Comparison of ENCODE assay signal across 1 cellular context in genomic region chrX:141183000-141183399, GRCh38.
TF ChIP-seq lines count a peak whose summit lies in the region.

No MANE protein-coding gene starts in this region.

TF ChIP-seq in GM23338, 12 proteins besides CTCF, POLR2A, EP300 and RAD21 (continued from another document):
- no peak for TF ChIP-seq ZNF462 (CRISPR knock-in tag; IDR thresholded peaks at IDR 0.05)
- TF ChIP-seq ZNF114 (CRISPR knock-in tag; IDR thresholded peaks at IDR 0.05), result no peak
- TF ChIP-seq ZNF331 (CRISPR knock-in tag; IDR thresholded peaks at IDR 0.05; ENCODE audit: low read depth), result no peak
- TF ChIP-seq, protein P1, sequence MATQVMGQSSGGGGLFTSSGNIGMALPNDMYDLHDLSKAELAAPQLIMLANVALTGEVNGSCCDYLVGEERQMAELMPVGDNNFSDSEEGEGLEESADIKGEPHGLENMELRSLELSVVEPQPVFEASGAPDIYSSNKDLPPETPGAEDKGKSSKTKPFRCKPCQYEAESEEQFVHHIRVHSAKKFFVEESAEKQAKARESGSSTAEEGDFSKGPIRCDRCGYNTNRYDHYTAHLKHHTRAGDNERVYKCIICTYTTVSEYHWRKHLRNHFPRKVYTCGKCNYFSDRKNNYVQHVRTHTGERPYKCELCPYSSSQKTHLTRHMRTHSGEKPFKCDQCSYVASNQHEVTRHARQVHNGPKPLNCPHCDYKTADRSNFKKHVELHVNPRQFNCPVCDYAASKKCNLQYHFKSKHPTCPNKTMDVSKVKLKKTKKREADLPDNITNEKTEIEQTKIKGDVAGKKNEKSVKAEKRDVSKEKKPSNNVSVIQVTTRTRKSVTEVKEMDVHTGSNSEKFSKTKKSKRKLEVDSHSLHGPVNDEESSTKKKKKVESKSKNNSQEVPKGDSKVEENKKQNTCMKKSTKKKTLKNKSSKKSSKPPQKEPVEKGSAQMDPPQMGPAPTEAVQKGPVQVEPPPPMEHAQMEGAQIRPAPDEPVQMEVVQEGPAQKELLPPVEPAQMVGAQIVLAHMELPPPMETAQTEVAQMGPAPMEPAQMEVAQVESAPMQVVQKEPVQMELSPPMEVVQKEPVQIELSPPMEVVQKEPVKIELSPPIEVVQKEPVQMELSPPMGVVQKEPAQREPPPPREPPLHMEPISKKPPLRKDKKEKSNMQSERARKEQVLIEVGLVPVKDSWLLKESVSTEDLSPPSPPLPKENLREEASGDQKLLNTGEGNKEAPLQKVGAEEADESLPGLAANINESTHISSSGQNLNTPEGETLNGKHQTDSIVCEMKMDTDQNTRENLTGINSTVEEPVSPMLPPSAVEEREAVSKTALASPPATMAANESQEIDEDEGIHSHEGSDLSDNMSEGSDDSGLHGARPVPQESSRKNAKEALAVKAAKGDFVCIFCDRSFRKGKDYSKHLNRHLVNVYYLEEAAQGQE (IDR thresholded peaks at IDR 0.05; ENCODE audit: unreplicated experiment), result no peak
- no peak for TF ChIP-seq ETS1 (IDR thresholded peaks at IDR 0.05)
TF ChIP-seq in GM23338: peak in this region for 0.
